In genomic region chr2:16200791-16201190, GRCh38 we compare ENCODE assay signal across 37 cellular contexts.
"Had no signal": no experiment of that assay in that cellular context is flagged by ENCODE, and none has a peak within 500 bp of the region (broad histone marks: within the 10 kb centered on the region; RNA-seq: fewer than 3 reads in every experiment).

No MANE protein-coding gene starts in this region.

- H3K4me1 ChIP-seq: adrenal gland, body of pancreas had no signal

- H3K27ac ChIP-seq: adrenal gland, body of pancreas, PC-9, RWPE1, VCaP had no signal

- H3K4me3 Mint-ChIP-seq: activated B cell treated with CpG ODN at 0.5 μM for 24 hours; activated CD4-positive, alpha-beta memory T cell treated with anti-CD3 and anti-CD28 coated beads for 36 hours; activated naive CD4-positive, alpha-beta T cell treated with anti-CD3 and anti-CD28 coated beads for 36 hours; activated T-cell treated with anti-CD3 and anti-CD28 coated beads, Interleukin-2, amount 50 U/mL, for 4 hours; activated T-helper 1 cell treated with anti-CD3 and anti-CD28 coated beads, Interleukin-12 subunit alpha, Interleukin-12 subunit beta, Interleukin-2, Interleukin-4 antibody, amounts not matched to agents 30 ng/mL and 10 ng/mL and 1 ng/mL, durations not matched to agents 14 hours and 24 hours and 36 hours had no signal

- H3K27me3 Mint-ChIP-seq: activated B cell treated with CpG ODN at 0.5 μM for 24 hours; activated CD4-positive, alpha-beta memory T cell treated with anti-CD3 and anti-CD28 coated beads for 36 hours had no signal

- H3K27me3 ChIP-seq: adrenal gland, body of pancreas had no signal

- H3K36me3 ChIP-seq: adrenal gland had no signal

- H3K9me3 ChIP-seq: adrenal gland, body of pancreas had no signal

- H3K4me3 ChIP-seq: adrenal gland, body of pancreas, PC-9 had no signal

- DNase-seq: activated B cell treated with CpG ODN at 0.5 μM for 24 hours; activated CD4-positive, alpha-beta memory T cell treated with anti-CD3 and anti-CD28 coated beads for 36 hours; activated CD4-positive, alpha-beta T cell treated with anti-CD3 and anti-CD28 coated beads for 4 hours; activated CD4-positive, alpha-beta T cell treated with anti-CD3 and anti-CD28 coated beads, Interleukin-2, amount 50 U/mL, for 1 hour; activated CD4-positive, CD25-positive, alpha-beta regulatory T cell treated with anti-CD3 and anti-CD28 coated beads, Interleukin-2, amount 50 U/mL, for 72 hours; activated CD8-positive, alpha-beta memory T cell treated with anti-CD3 and anti-CD28 coated beads, Interleukin-2, amount 50 U/mL, for 4 hours; activated gamma-delta T cell treated with Interleukin-2 at 50 U/mL for 16 hours; activated naive CD4-positive, alpha-beta T cell treated with anti-CD3 and anti-CD28 coated beads for 36 hours; activated T-cell treated with anti-CD3 and anti-CD28 coated beads for 4 hours; activated T-cell treated with anti-CD3 and anti-CD28 coated beads, Interleukin-2, amount 50 U/mL, for 4 hours; adrenal gland; body of pancreas; caudate nucleus; Karpas-422; KBM-7; NCI-H1048; NCI-H1105 treated with DMSO at 0.1 percent for 48 hours; NCI-H1436; NCI-H1694; NCI-H1930; NCI-H2081 treated with DMSO at 0.1 percent for 48 hours; NCI-H345; NCI-H524 treated with DMSO at 0.1 percent for 48 hours; NK-92 treated with Interleukin-12 subunit alpha and Interleukin-12 subunit beta, amount 100 ng/mL, for 24 hours; PC-9; SIG-M5; SW 1271; T-helper 1 cell; T-helper 2 cell; T-helper 9 cell had no signal

- FAIRE-seq: astrocyte, bronchial epithelial cell, RCC 7860 had no signal

- H3K27ac Mint-ChIP-seq: activated B cell treated with CpG ODN at 0.5 μM for 24 hours; activated CD4-positive, alpha-beta memory T cell treated with anti-CD3 and anti-CD28 coated beads for 36 hours; activated naive CD4-positive, alpha-beta T cell treated with anti-CD3 and anti-CD28 coated beads for 36 hours; activated naive CD4-positive, alpha-beta T cell treated with anti-CD3 and anti-CD28 coated beads, Interleukin-2, amount 50 U/mL, for 72 hours; activated T-helper 1 cell treated with anti-CD3 and anti-CD28 coated beads, Interleukin-12 subunit alpha, Interleukin-12 subunit beta, Interleukin-2, Interleukin-4 antibody, amounts not matched to agents 30 ng/mL and 10 ng/mL and 1 ng/mL, durations not matched to agents 14 hours and 24 hours and 36 hours had no signal

- H2AFZ ChIP-seq: PC-9 had no signal

- H3K4me2 ChIP-seq: PC-9 had no signal

- H3K36me3 Mint-ChIP-seq: activated CD4-positive, alpha-beta memory T cell treated with anti-CD3 and anti-CD28 coated beads for 36 hours; activated naive CD4-positive, alpha-beta T cell treated with anti-CD3 and anti-CD28 coated beads, Interleukin-2, amount 50 U/mL, for 72 hours had no signal

- H3K9me3 Mint-ChIP-seq: activated B cell treated with CpG ODN at 0.5 μM for 24 hours; activated CD4-positive, alpha-beta memory T cell treated with anti-CD3 and anti-CD28 coated beads for 36 hours; activated naive CD4-positive, alpha-beta T cell treated with anti-CD3 and anti-CD28 coated beads for 36 hours; activated naive CD4-positive, alpha-beta T cell treated with anti-CD3 and anti-CD28 coated beads, Interleukin-2, amount 50 U/mL, for 72 hours; activated T-cell treated with anti-CD3 and anti-CD28 coated beads, Interleukin-2, amount 50 U/mL, for 4 hours; activated T-helper 1 cell treated with anti-CD3 and anti-CD28 coated beads, Interleukin-12 subunit alpha, Interleukin-12 subunit beta, Interleukin-2, Interleukin-4 antibody, amounts not matched to agents 30 ng/mL and 10 ng/mL and 1 ng/mL, durations not matched to agents 14 hours and 24 hours and 36 hours had no signal

- H3K4me1 Mint-ChIP-seq: activated B cell treated with CpG ODN at 0.5 μM for 24 hours had no signal
